Comparison of ENCODE assay signal across 2 cellular contexts in genomic region chr7:435518-436366, GRCh38.
TF ChIP-seq lines count a peak whose summit lies in the region.

No MANE protein-coding gene starts in this region.

TF ChIP-seq in IMR-90, 13 proteins besides CTCF, POLR2A, EP300 and RAD21 (continued from another document):
- TF ChIP-seq NFE2L2 (IDR thresholded peaks at IDR 0.05; ENCODE audit: low read depth, low read length), result no peak
- no peak for TF ChIP-seq USF2 (IDR thresholded peaks at IDR 0.05; ENCODE audit: low read depth, low read length)
- TF ChIP-seq RFX5 (IDR thresholded peaks at IDR 0.05; ENCODE audit: low read depth, low read length), result no peak

TF ChIP-seq in SK-N-SH treated with all-trans-retinoic acid at 6 μM for 48 hours, 23 proteins besides CTCF, POLR2A, EP300 and RAD21 (continued from another document):
- TF ChIP-seq POU6F1 (CRISPR knock-in tag; IDR thresholded peaks at IDR 0.05; ENCODE audit: borderline replicate concordance, low read depth) (no peak), ZC3H10 (CRISPR knock-in tag; IDR thresholded peaks at IDR 0.05) (no peak), CREB5 (CRISPR knock-in tag; IDR thresholded peaks at IDR 0.05; ENCODE audit: low read depth) (no peak), PATZ1 (CRISPR knock-in tag; IDR thresholded peaks at IDR 0.05; ENCODE audit: borderline replicate concordance) (no peak), ZNF8 (CRISPR knock-in tag; IDR thresholded peaks at IDR 0.05) (no peak), OSR1 (CRISPR knock-in tag; IDR thresholded peaks at IDR 0.05) (no peak), RARB (CRISPR knock-in tag; IDR thresholded peaks at IDR 0.05) (no peak), ARNTL (CRISPR knock-in tag; IDR thresholded peaks at IDR 0.05; ENCODE audit: borderline replicate concordance, low read depth) (no peak), TOX (CRISPR knock-in tag; IDR thresholded peaks at IDR 0.05; ENCODE audit: borderline replicate concordance) (no peak), ISL1 (CRISPR knock-in tag; IDR thresholded peaks at IDR 0.05) (no peak), SNAI2 (CRISPR knock-in tag; IDR thresholded peaks at IDR 0.05) (no peak)
TF ChIP-seq in SK-N-SH treated with all-trans-retinoic acid at 6 μM for 48 hours: peak in this region for 0.
